Comparison of ENCODE assay signal across 17 cellular contexts in genomic region chr1:117342397-117342796, GRCh38. TPM values are rescaled to one million over a fixed set of nuclear protein-coding genes. Genes with fewer than 3 reads are reported as not detected.
DNase-seq lines count a peak whose midpoint lies in the region; ATAC-seq and TF ChIP-seq lines count a peak whose summit lies in the region.
"Had no signal": no experiment of that assay in that cellular context is flagged by ENCODE, and none has a peak within 500 bp of the region (broad histone marks: within the 10 kb centered on the region; RNA-seq: fewer than 3 reads in every experiment).

No MANE protein-coding gene starts in this region.

- H3K36me3 Mint-ChIP-seq in central memory CD8-positive, alpha-beta T cell (ENCODE audit: insufficient read depth) = peaks cover 4% of the 10 kb centered on the region
- H3K36me3 Mint-ChIP-seq in stimulated activated naive B cell treated with anti-CD40 and anti-IgM and Interleukin-4, amounts not matched to agents 10 μg/mL and 1 μg/mL and 100 μg/mL, for 72 hours = no peaks in the 10 kb centered on the region
- H3K36me3 Mint-ChIP-seq in activated CD4-positive, alpha-beta memory T cell treated with anti-CD3 and anti-CD28 coated beads, Interleukin-2, amount 10 ng/mL, durations not matched to agents 7 days and 5 days (ENCODE audit: low read depth) = no peaks in the 10 kb centered on the region

- H3K27ac ChIP-seq in right atrium auricular region = no peak overlapping the region
- H3K27ac ChIP-seq: SJSA1 had no signal

- no peaks in the 10 kb centered on the region for H3K79me2 ChIP-seq in Loucy (ENCODE audit: insufficient read depth, low read length)

- H2AFZ ChIP-seq in Loucy (ENCODE audit: low read length) = peak overlapping the region; percentile 67; the same call in 1 of the 2 replicates

- no peaks in the 10 kb centered on the region for H3K9me3 Mint-ChIP-seq in central memory CD8-positive, alpha-beta T cell
- peaks cover under 1 to 3% of the 10 kb centered on the region in 2 donors for H3K9me3 Mint-ChIP-seq in stimulated activated naive B cell treated with anti-CD40 and anti-IgM and Interleukin-4, amounts not matched to agents 10 μg/mL and 1 μg/mL and 100 μg/mL, for 72 hours
- peaks cover 2% of the 10 kb centered on the region for H3K9me3 Mint-ChIP-seq in activated CD4-positive, alpha-beta memory T cell treated with anti-CD3 and anti-CD28 coated beads, Interleukin-2, amount 10 ng/mL, durations not matched to agents 7 days and 5 days
- H3K9me3 Mint-ChIP-seq: CD4-positive, alpha-beta T cell had no signal

- H3K9me2 ChIP-seq in Loucy (replicated peaks; ENCODE audit: low read depth, low read length) = no peaks in the 10 kb centered on the region

- H3K9me3 ChIP-seq in right atrium auricular region (no peaks in the 10 kb centered on the region), Loucy (ENCODE audit: insufficient read depth, low read depth, low read length) (no peaks in the 10 kb centered on the region)
- H3K9me3 ChIP-seq: MG63, SJSA1 had no signal

- no peak overlapping the region for H3K4me3 ChIP-seq in right atrium auricular region
- H3K4me3 ChIP-seq in Loucy (ENCODE audit: low read length, poor library complexity, severe bottlenecking) = no peak overlapping the region
- H3K4me3 ChIP-seq: MG63, SJSA1 had no signal

- DNase-seq in left ventricle myocardium superior = no peak
- no peak for DNase-seq in right atrium auricular region (ENCODE audit: low spot score)
- DNase-seq in central memory CD8-positive, alpha-beta T cell (ENCODE audit: low spot score in 2 of 2) = no peak
- no peak for DNase-seq in stimulated activated naive B cell treated with anti-CD40 and anti-IgM and Interleukin-4, amounts not matched to agents 10 μg/mL and 1 μg/mL and 100 μg/mL, for 72 hours
- no peak for DNase-seq in activated CD4-positive, alpha-beta memory T cell treated with anti-CD3 and anti-CD28 coated beads, Interleukin-2, amount 10 ng/mL, durations not matched to agents 7 days and 5 days
- no peak for DNase-seq in COLO829 (ENCODE audit: low spot score)
- DNase-seq: CD4-positive, alpha-beta T cell; DMS79; GOT3; MG63; NCI-H1417; NCI-H187 treated with DMSO at 0.1 percent for 48 hours; NCI-H446 treated with DMSO at 0.1 percent for 48 hours; PC-3 had no signal

- TF ChIP-seq CTCF in right atrium auricular region (IDR thresholded peaks at IDR 0.05) = no peak
- TF ChIP-seq CTCF in Loucy (conservative IDR thresholded peaks at IDR 0.05; ENCODE audit: low read length) = no peak

- H3K27ac Mint-ChIP-seq in central memory CD8-positive, alpha-beta T cell (ENCODE audit: low read depth) = peak overlapping the region; percentile 52
- H3K27ac Mint-ChIP-seq in stimulated activated naive B cell treated with anti-CD40 and anti-IgM and Interleukin-4, amounts not matched to agents 10 μg/mL and 1 μg/mL and 100 μg/mL, for 72 hours = peak overlapping the region; percentile 21
- no peak overlapping the region for H3K27ac Mint-ChIP-seq in activated CD4-positive, alpha-beta memory T cell treated with anti-CD3 and anti-CD28 coated beads, Interleukin-2, amount 10 ng/mL, durations not matched to agents 7 days and 5 days
- H3K27ac Mint-ChIP-seq: CD4-positive, alpha-beta T cell had no signal

- CTCF ChIA-PET in activated CD4-positive, alpha-beta memory T cell treated with anti-CD3 and anti-CD28 coated beads, Interleukin-2, amount 10 ng/mL, durations not matched to agents 7 days and 5 days (lab: Charles Lee) = no interaction called here

- intact Hi-C loops in left ventricle myocardium superior (cut with micrococcal nuclease) = no loop called here

- H3K4me1 ChIP-seq in right atrium auricular region = peaks cover 5 to 7% of the 10 kb centered on the region in 2 donors
- no peaks in the 10 kb centered on the region for H3K4me1 ChIP-seq in Loucy (ENCODE audit: insufficient read depth, low read length, poor library complexity, severe bottlenecking)
- H3K4me1 ChIP-seq: SJSA1 had no signal

- no peaks in the 10 kb centered on the region for H3K36me3 ChIP-seq in right atrium auricular region
- H3K36me3 ChIP-seq in Loucy (ENCODE audit: insufficient read depth, low read length) = no peaks in the 10 kb centered on the region
- H3K36me3 ChIP-seq: MG63, SJSA1 had no signal

- no peaks in the 10 kb centered on the region for H4K20me1 ChIP-seq in Loucy (ENCODE audit: insufficient read depth, low read length, poor library complexity, severe bottlenecking)

- ATAC-seq in left ventricle myocardium superior (peak; percentile 75), HG02642 (IDR thresholded peaks at IDR 0.05; ENCODE audit: poor library complexity, unreplicated experiment) (no peak)
- ATAC-seq in central memory CD8-positive, alpha-beta T cell (replicated peaks; ENCODE audit: extremely low read depth, poor library complexity, severe bottlenecking) = no peak
- ATAC-seq in stimulated activated naive B cell treated with anti-CD40 and anti-IgM and Interleukin-4, amounts not matched to agents 10 μg/mL and 1 μg/mL and 100 μg/mL, for 72 hours (replicated peaks) = no peak

- no peaks in the 10 kb centered on the region for H3K27me3 Mint-ChIP-seq in central memory CD8-positive, alpha-beta T cell
- H3K27me3 Mint-ChIP-seq in stimulated activated naive B cell treated with anti-CD40 and anti-IgM and Interleukin-4, amounts not matched to agents 10 μg/mL and 1 μg/mL and 100 μg/mL, for 72 hours = peaks cover 0 to 5% of the 10 kb centered on the region in 2 donors
- no peaks in the 10 kb centered on the region for H3K27me3 Mint-ChIP-seq in activated CD4-positive, alpha-beta memory T cell treated with anti-CD3 and anti-CD28 coated beads, Interleukin-2, amount 10 ng/mL, durations not matched to agents 7 days and 5 days
- H3K27me3 Mint-ChIP-seq: CD4-positive, alpha-beta T cell had no signal

- H3K4me1 Mint-ChIP-seq in central memory CD8-positive, alpha-beta T cell = peaks cover 13% of the 10 kb centered on the region
- H3K4me1 Mint-ChIP-seq in stimulated activated naive B cell treated with anti-CD40 and anti-IgM and Interleukin-4, amounts not matched to agents 10 μg/mL and 1 μg/mL and 100 μg/mL, for 72 hours = peaks cover 5% of the 10 kb centered on the region in 2 donors
- peaks cover 14% of the 10 kb centered on the region for H3K4me1 Mint-ChIP-seq in activated CD4-positive, alpha-beta memory T cell treated with anti-CD3 and anti-CD28 coated beads, Interleukin-2, amount 10 ng/mL, durations not matched to agents 7 days and 5 days

- H3K27me3 ChIP-seq in right atrium auricular region (no peaks in the 10 kb centered on the region), Loucy (ENCODE audit: insufficient read depth, low read length, poor library complexity, severe bottlenecking) (no peaks in the 10 kb centered on the region)
- H3K27me3 ChIP-seq: MG63, SJSA1 had no signal

- H3K4me2 ChIP-seq in Loucy (ENCODE audit: low read depth, low read length, poor library complexity, severe bottlenecking) = peak overlapping the region; percentile 21

- no peak overlapping the region for H3K4me3 Mint-ChIP-seq in central memory CD8-positive, alpha-beta T cell
- no peak overlapping the region for H3K4me3 Mint-ChIP-seq in stimulated activated naive B cell treated with anti-CD40 and anti-IgM and Interleukin-4, amounts not matched to agents 10 μg/mL and 1 μg/mL and 100 μg/mL, for 72 hours
- H3K4me3 Mint-ChIP-seq in activated CD4-positive, alpha-beta memory T cell treated with anti-CD3 and anti-CD28 coated beads, Interleukin-2, amount 10 ng/mL, durations not matched to agents 7 days and 5 days = no peak overlapping the region
- H3K4me3 Mint-ChIP-seq: CD4-positive, alpha-beta T cell had no signal

- no peak overlapping the region for H3K9ac ChIP-seq in Loucy (ENCODE audit: low read depth, low read length, poor library complexity, severe bottlenecking)

- H3F3A ChIP-seq in Loucy (ENCODE audit: low read depth) = no peaks in the 10 kb centered on the region

- POLR2A ChIA-PET in activated CD4-positive, alpha-beta memory T cell treated with anti-CD3 and anti-CD28 coated beads, Interleukin-2, amount 10 ng/mL, durations not matched to agents 7 days and 5 days (lab: Charles Lee) = interaction anchor here (1.5 kb wide), 1 partner anchor 16 kb away, joined by 4 read pairs; no protein-coding TSS in a partner anchor

RNA-seq across cellular contexts. Expression of gene MAN1A2, which starts 24.9 kb away (rescaled TPM):
- total RNA-seq in left ventricle myocardium superior = 24.0 TPM
- 10 to 100 TPM; 26.7 to 52.7 TPM for total RNA-seq in right atrium auricular region
- total RNA-seq in activated CD4-positive, alpha-beta memory T cell treated with anti-CD3 and anti-CD28 coated beads, Interleukin-2, amount 10 ng/mL, durations not matched to agents 7 days and 5 days = 10 to 100 TPM; 33.8 to 35.0 TPM
